In genomic region chr1:23084880-23085279, GRCh38 we compare ENCODE assay signal across 11 cellular contexts.
"Had no signal": no experiment of that assay in that cellular context is flagged by ENCODE, and none has a peak within 500 bp of the region (broad histone marks: within the 10 kb centered on the region; RNA-seq: fewer than 3 reads in every experiment).

No MANE protein-coding gene starts in this region.

- H3K27me3 ChIP-seq: colonic mucosa, testis had no signal

- H3K4me3 ChIP-seq: colonic mucosa, testis had no signal

- DNase-seq: activated CD4-positive, alpha-beta memory T cell treated with anti-CD3 and anti-CD28 coated beads for 36 hours; activated CD4-positive, CD25-positive, alpha-beta regulatory T cell treated with anti-CD3 and anti-CD28 coated beads, Interleukin-2, amount 50 U/mL, for 72 hours; activated T-cell treated with anti-CD3 and anti-CD28 coated beads, Interleukin-2, amount 50 U/mL, for 48 hours; colonic mucosa; effector CD8-positive, alpha-beta T cell; hippocampal formation; naive B cell; stimulated activated CD4-positive, alpha-beta T cell treated with anti-CD3 and anti-CD28 coated beads, Interleukin-2, amount 100 ng/mL, for 48 hours; T-helper 2 cell; testis had no signal

- H3K27me3 Mint-ChIP-seq: activated CD4-positive, alpha-beta memory T cell treated with anti-CD3 and anti-CD28 coated beads for 36 hours; naive B cell; stimulated activated naive CD8-positive, alpha-beta T cell treated with anti-CD3 and anti-CD28 coated beads, Interleukin-15, Interleukin-2, amounts not matched to agents 100 ng/mL and 50 ng/mL, for 24 hours had no signal

- H3K9me3 ChIP-seq: colonic mucosa, testis had no signal

- H3K4me1 Mint-ChIP-seq: naive B cell had no signal

- H3K27ac Mint-ChIP-seq: activated CD4-positive, alpha-beta memory T cell treated with anti-CD3 and anti-CD28 coated beads for 36 hours; stimulated activated naive CD8-positive, alpha-beta T cell treated with anti-CD3 and anti-CD28 coated beads, Interleukin-15, Interleukin-2, amounts not matched to agents 100 ng/mL and 50 ng/mL, for 24 hours had no signal

- H3K27ac ChIP-seq: colonic mucosa, testis had no signal

- H3K4me1 ChIP-seq: colonic mucosa, testis had no signal

- H3K9me3 Mint-ChIP-seq: activated CD4-positive, alpha-beta memory T cell treated with anti-CD3 and anti-CD28 coated beads for 36 hours; naive B cell; stimulated activated naive CD8-positive, alpha-beta T cell treated with anti-CD3 and anti-CD28 coated beads, Interleukin-15, Interleukin-2, amounts not matched to agents 100 ng/mL and 50 ng/mL, for 24 hours had no signal

- H3K4me3 Mint-ChIP-seq: activated CD4-positive, alpha-beta memory T cell treated with anti-CD3 and anti-CD28 coated beads for 36 hours; naive B cell; stimulated activated naive CD8-positive, alpha-beta T cell treated with anti-CD3 and anti-CD28 coated beads, Interleukin-15, Interleukin-2, amounts not matched to agents 100 ng/mL and 50 ng/mL, for 24 hours had no signal
